In the genomic region with DNA sequence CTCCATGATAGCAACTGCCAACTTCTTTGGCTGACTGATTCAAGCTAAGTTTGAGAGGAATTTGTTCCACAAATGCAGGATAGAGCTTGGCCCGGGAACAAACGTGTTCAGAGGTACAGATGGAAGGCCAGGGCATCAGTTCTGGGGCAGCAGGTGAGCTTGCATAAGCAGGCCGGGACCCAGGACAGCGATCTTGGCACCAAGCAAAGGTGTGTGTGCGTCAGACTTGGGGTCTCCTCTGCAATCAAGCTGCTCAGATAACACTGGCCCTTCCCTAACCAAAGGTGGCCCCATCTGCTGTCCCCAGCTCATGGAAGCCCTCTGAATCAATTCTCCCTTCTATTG, we compare ENCODE assay signal across 26 cellular contexts.
"Had no signal": no experiment of that assay in that cellular context is flagged by ENCODE, and none has a peak within 500 bp of the region (broad histone marks: within the 10 kb centered on the region; RNA-seq: fewer than 3 reads in every experiment).

No MANE protein-coding gene starts in this region.

- H3K27ac Mint-ChIP-seq: activated B cell treated with CpG ODN at 0.5 μM for 24 hours; activated CD4-positive, alpha-beta T cell treated with anti-CD3 and anti-CD28 coated beads for 36 hours; activated naive CD8-positive, alpha-beta T cell treated with anti-CD3 and anti-CD28 coated beads for 36 hours; activated T-helper 2 cell treated with anti-CD3 and anti-CD28 coated beads, Interferon-gamma antibody, Interleukin-2, Interleukin-4, amounts not matched to agents 10 μg/mL and 5 μg/mL and 100 μg/mL, durations not matched to agents 14 hours and 24 hours and 36 hours; memory B cell; nephron; stimulated activated naive B cell treated with anti-CD40 and anti-IgM and Interleukin-4, amounts not matched to agents 10 μg/mL and 1 μg/mL and 100 μg/mL, for 72 hours; T-helper 1 cell treated with Interleukin-12 subunit alpha and Interleukin-12 subunit beta and Interleukin-4 antibody, amounts not matched to agents 30 μg/mL and 1 μg/mL, for 36 hours had no signal

- H3K9me3 ChIP-seq: pancreas, right lobe of liver, transverse colon had no signal

- H3K4me1 Mint-ChIP-seq: activated B cell treated with CpG ODN at 0.5 μM for 24 hours; activated naive CD8-positive, alpha-beta T cell treated with anti-CD3 and anti-CD28 coated beads for 36 hours; memory B cell had no signal

- H3K4me1 ChIP-seq: pancreas, right lobe of liver, transverse colon had no signal

- H3K4me3 ChIP-seq: hepatocyte, pancreas, right lobe of liver, smooth muscle cell, transverse colon had no signal

- H3K36me3 Mint-ChIP-seq: activated naive CD8-positive, alpha-beta T cell treated with anti-CD3 and anti-CD28 coated beads for 36 hours; memory B cell; stimulated activated naive B cell treated with anti-CD40 and anti-IgM and Interleukin-4, amounts not matched to agents 10 μg/mL and 1 μg/mL and 100 μg/mL, for 72 hours had no signal

- H3K27me3 Mint-ChIP-seq: activated CD4-positive, alpha-beta T cell treated with anti-CD3 and anti-CD28 coated beads for 36 hours had no signal

- H3K4me3 Mint-ChIP-seq: activated B cell treated with CpG ODN at 0.5 μM for 24 hours; activated CD4-positive, alpha-beta T cell treated with anti-CD3 and anti-CD28 coated beads for 36 hours; activated naive CD8-positive, alpha-beta T cell treated with anti-CD3 and anti-CD28 coated beads for 36 hours; activated T-cell treated with anti-CD3 and anti-CD28 coated beads, Interleukin-2, amount 50 U/mL, for 4 hours; memory B cell; nephron; stimulated activated naive B cell treated with anti-CD40 and anti-IgM and Interleukin-4, amounts not matched to agents 10 μg/mL and 1 μg/mL and 100 μg/mL, for 72 hours; T-helper 1 cell treated with Interleukin-12 subunit alpha and Interleukin-12 subunit beta and Interleukin-4 antibody, amounts not matched to agents 30 μg/mL and 1 μg/mL, for 36 hours had no signal

- H3K27me3 ChIP-seq: hepatocyte, pancreas, right lobe of liver, transverse colon had no signal

- H3K27ac ChIP-seq: hepatocyte, pancreas, right lobe of liver, transverse colon had no signal

- H3K36me3 ChIP-seq: pancreas, right lobe of liver, transverse colon had no signal

- DNase-seq: activated B cell treated with CpG ODN at 0.5 μM for 24 hours; activated CD4-positive, alpha-beta T cell treated with anti-CD3 and anti-CD28 coated beads for 36 hours; activated CD4-positive, alpha-beta T cell treated with anti-CD3 and anti-CD28 coated beads, Interleukin-2, amount 50 U/mL, for 4 hours; activated CD8-positive, alpha-beta memory T cell treated with anti-CD3 and anti-CD28 coated beads, Interleukin-2, amount 50 U/mL, for 48 hours; activated naive CD4-positive, alpha-beta T cell; activated naive CD8-positive, alpha-beta T cell treated with anti-CD3 and anti-CD28 coated beads for 36 hours; activated T-cell treated with anti-CD3 and anti-CD28 coated beads, Interleukin-2, amount 50 U/mL, for 4 hours; dermis blood vessel endothelial cell; effector CD8-positive, alpha-beta T cell; foreskin melanocyte; kidney glomerular epithelial cell; pancreas; right lobe of liver; stimulated activated CD4-positive, alpha-beta T cell treated with anti-CD3 and anti-CD28 coated beads, Interleukin-15, amount 100 ng/mL, for 24 hours; stimulated activated CD4-positive, alpha-beta T cell treated with anti-CD3 and anti-CD28 coated beads, Interleukin-2, amount 100 ng/mL, for 48 hours; stimulated activated CD8-positive, alpha-beta memory T cell treated with anti-CD3 and anti-CD28 coated beads, Interleukin-4, amount 100 ng/mL, for 48 hours; stimulated activated naive B cell treated with anti-CD40 and anti-IgM and Interleukin-4, amounts not matched to agents 10 μg/mL and 1 μg/mL and 100 μg/mL, for 72 hours; T1000; transverse colon had no signal

- H3K9me3 Mint-ChIP-seq: activated B cell treated with CpG ODN at 0.5 μM for 24 hours; activated naive CD8-positive, alpha-beta T cell treated with anti-CD3 and anti-CD28 coated beads for 36 hours; activated T-cell treated with anti-CD3 and anti-CD28 coated beads, Interleukin-2, amount 50 U/mL, for 4 hours; activated T-helper 2 cell treated with anti-CD3 and anti-CD28 coated beads, Interferon-gamma antibody, Interleukin-2, Interleukin-4, amounts not matched to agents 10 μg/mL and 5 μg/mL and 100 μg/mL, durations not matched to agents 14 hours and 24 hours and 36 hours; memory B cell; nephron; stimulated activated naive B cell treated with anti-CD40 and anti-IgM and Interleukin-4, amounts not matched to agents 10 μg/mL and 1 μg/mL and 100 μg/mL, for 72 hours; T-helper 1 cell treated with Interleukin-12 subunit alpha and Interleukin-12 subunit beta and Interleukin-4 antibody, amounts not matched to agents 30 μg/mL and 1 μg/mL, for 36 hours had no signal

- ATAC-seq: activated CD4-positive, alpha-beta T cell treated with anti-CD3 and anti-CD28 coated beads for 36 hours; activated T-cell treated with anti-CD3 and anti-CD28 coated beads, Interleukin-2, amount 50 U/mL, for 4 hours; esophagus mucosa; pancreas; right lobe of liver; stimulated activated naive B cell treated with anti-CD40 and anti-IgM and Interleukin-4, amounts not matched to agents 10 μg/mL and 1 μg/mL and 100 μg/mL, for 72 hours had no signal
